In genomic region chr11:101129203-101129943, GRCh38 we compare ENCODE assay signal across 10 cellular contexts. TPM values are rescaled to one million over a fixed set of nuclear protein-coding genes. Genes with fewer than 3 reads are reported as not detected.
DNase-seq lines count a peak whose midpoint lies in the region; ATAC-seq and TF ChIP-seq lines count a peak whose summit lies in the region.
"Had no signal": no experiment of that assay in that cellular context is flagged by ENCODE, and none has a peak within 500 bp of the region (broad histone marks: within the 10 kb centered on the region; RNA-seq: fewer than 3 reads in every experiment).

Gene PGR (minus strand): TSS chr11:101129813. CDS start chr11:101129070, 743 bp downstream.

- intact Hi-C loops in thyroid gland (cut with DNase I): no loop called here

- peak in 1 of 2 donors; percentile 18 for TF ChIP-seq POLR2A in thyroid gland (IDR thresholded peaks at IDR 0.05)

- H3K36me3 ChIP-seq in duodenal mucosa (ENCODE audit: control insufficient read depth in 1 of 2, insufficient read depth in 2 of 2, low read length in 2 of 2): no peaks in the 10 kb centered on the region
- H3K36me3 ChIP-seq in thyroid gland: no peaks in the 10 kb centered on the region

- H3K9ac ChIP-seq in duodenal mucosa (ENCODE audit: low read depth in 1 of 2, low read length in 2 of 2): no peak within 1 kb of the TSS

- 1 to 4% methylated on average over 27 to 38 of the region's 38 CpGs for WGBS in thyroid gland, 2 donors

- no peak for TF ChIP-seq CTCF in thyroid gland (IDR thresholded peaks at IDR 0.05)

- peak; percentile 46 for DNase-seq in DMS 273 (lab: John Stamatoyannopoulos, UW; ENCODE audit: unreplicated experiment)
- DNase-seq in DMS 273 treated with DMSO at 0.1 percent for 48 hours (lab: John Stamatoyannopoulos, UW): no peak
- DNase-seq in medulla oblongata (ENCODE audit: extremely low spot score): peak; percentile 10
- DNase-seq in thyroid gland: peak; percentile 48 to 70
- DNase-seq in SKM-1 (lab: John Stamatoyannopoulos, UW; ENCODE audit: unreplicated experiment): no peak

- H3K4me1 ChIP-seq in duodenal mucosa (ENCODE audit: control insufficient read depth in 1 of 2, insufficient read depth in 2 of 2, low read length in 2 of 2) (no peaks in the 10 kb centered on the region), thyroid gland (peaks cover 5 to 20% of the 10 kb centered on the region in 2 donors)

- ATAC-seq in HG03139 (IDR thresholded peaks at IDR 0.05; ENCODE audit: unreplicated experiment) (no peak), GM18861 (IDR thresholded peaks at IDR 0.05; ENCODE audit: unreplicated experiment) (no peak)

- peak within 1 kb of the TSS; percentile 30 to 58 for H3K4me3 ChIP-seq in duodenal mucosa (ENCODE audit: low read depth in 1 of 2, low read length in 2 of 2)
- H3K4me3 ChIP-seq in thyroid gland (replicated peaks in 1 of 3): peak within 1 kb of the TSS in 2 of 3 donors; percentile 20 to 39

- H3K27me3 ChIP-seq in duodenal mucosa (ENCODE audit: control insufficient read depth in 1 of 2, insufficient read depth in 2 of 2, low read length in 2 of 2) (peaks cover 15 to 37% of the 10 kb centered on the region in 2 donors), thyroid gland (peaks cover 13% of the 10 kb centered on the region)

- H3K9me3 ChIP-seq in duodenal mucosa (ENCODE audit: control insufficient read depth in 1 of 2, low read length in 2 of 2) (no peaks in the 10 kb centered on the region), thyroid gland (no peaks in the 10 kb centered on the region)

- H3K27ac ChIP-seq in duodenal mucosa (ENCODE audit: low read depth, low read length): no peak within 1 kb of the TSS
- H3K27ac ChIP-seq in thyroid gland: peak within 1 kb of the TSS in 1 of 3 donors; percentile 61
- H3K27ac ChIP-seq: 22Rv1 had no signal

RNA-seq across cellular contexts. Expression of gene PGR, which starts in this region (rescaled TPM):
- 1 to 10 TPM in 3 of 4 donors, under 1 TPM in 1; 0.89 to 5.4 (median 3.1) TPM for total RNA-seq in thyroid gland
- total RNA-seq: T-helper 1 cell treated with Interleukin-12 subunit alpha and Interleukin-12 subunit beta and Interleukin-4 antibody, amounts not matched to agents 30 ng/mL and 1 ng/mL, for 36 hours had no signal

Comparison
In these comparisons a context has a peak if more than half of its experiments do, and no peak if none do; other contexts are left out.
1. DNase-seq: peak in DMS 273 (single experiment), medulla oblongata (single experiment) and thyroid gland (2 of 2); none in DMS 273 treated with DMSO at 0.1 percent for 48 hours (single experiment) and SKM-1 (single experiment).